In the genomic region with DNA sequence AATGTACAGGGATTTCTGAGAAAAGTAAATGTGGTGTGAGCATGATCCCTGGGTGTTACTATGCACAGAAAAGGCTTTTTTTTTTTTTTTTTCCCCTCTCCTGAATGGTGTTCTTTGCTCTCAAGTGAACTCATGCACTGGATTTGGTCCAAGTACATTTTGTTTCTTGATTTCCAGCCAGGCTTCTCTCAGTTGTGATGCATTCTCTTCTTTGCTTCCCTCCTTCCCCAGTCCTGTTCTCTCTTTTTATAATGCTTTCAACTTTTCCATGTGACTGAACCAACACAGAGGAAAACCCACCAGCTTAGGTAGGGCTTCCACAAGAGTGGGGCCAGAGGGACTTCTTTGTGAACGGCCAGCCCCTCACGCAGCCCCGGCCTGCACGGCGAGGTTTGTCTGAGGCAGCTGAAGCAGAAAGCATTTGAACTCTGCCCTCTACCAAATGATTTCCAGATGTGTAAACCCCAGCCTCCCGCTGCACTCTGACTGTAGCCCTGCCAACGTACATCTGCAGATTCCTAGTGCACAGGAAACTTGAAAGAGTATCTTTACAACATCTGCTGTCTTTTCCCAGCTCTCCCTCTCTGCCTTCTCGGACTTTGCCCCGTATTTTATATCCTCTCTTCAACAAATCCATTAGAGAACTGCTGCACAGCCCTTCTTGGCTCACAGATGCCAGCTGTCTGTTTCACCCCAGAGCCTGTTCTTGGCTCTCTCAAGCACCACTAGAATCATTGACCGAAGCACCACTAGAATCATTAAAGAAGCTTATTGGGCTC, we compare ENCODE assay signal across 8 cellular contexts.
DNase-seq lines count a peak whose midpoint lies in the region; ATAC-seq and TF ChIP-seq lines count a peak whose summit lies in the region.

No MANE protein-coding gene starts in this region.

- no peaks in the 10 kb centered on the region for H3K27me3 Mint-ChIP-seq in activated T-cell treated with anti-CD3 and anti-CD28 coated beads, Interleukin-2, amount 50 U/mL, for 72 hours (ENCODE audit: low read depth)

- peak overlapping the region; percentile 96 for H3K27ac ChIP-seq in stomach smooth muscle (ENCODE audit: low read length)

- H3K4me3 Mint-ChIP-seq in activated T-cell treated with anti-CD3 and anti-CD28 coated beads, Interleukin-2, amount 50 U/mL, for 72 hours, result no peak overlapping the region

- H3K36me3 Mint-ChIP-seq in activated T-cell treated with anti-CD3 and anti-CD28 coated beads, Interleukin-2, amount 50 U/mL, for 72 hours (ENCODE audit: insufficient read depth in 2 of 2), result peaks cover 0 to 1% of the 10 kb centered on the region in 2 donors

- H3K27ac Mint-ChIP-seq in activated T-cell treated with anti-CD3 and anti-CD28 coated beads, Interleukin-2, amount 50 U/mL, for 72 hours, result no peak overlapping the region

- no peaks in the 10 kb centered on the region for H3K9me3 Mint-ChIP-seq in activated T-cell treated with anti-CD3 and anti-CD28 coated beads, Interleukin-2, amount 50 U/mL, for 72 hours

- peaks cover 51% of the 10 kb centered on the region for H3K4me1 ChIP-seq in stomach smooth muscle (ENCODE audit: control insufficient read depth, insufficient read depth, low read length)

- H3K27me3 ChIP-seq in kidney epithelial cell (ENCODE audit: control insufficient read depth, insufficient read depth, low read length) (no peaks in the 10 kb centered on the region), stomach smooth muscle (ENCODE audit: control insufficient read depth in 1 of 2, insufficient read depth in 2 of 2, low read length in 2 of 2) (no peaks in the 10 kb centered on the region)

- H3K36me3 ChIP-seq in kidney epithelial cell (ENCODE audit: control insufficient read depth, insufficient read depth, low read length) (no peaks in the 10 kb centered on the region), stomach smooth muscle (ENCODE audit: control insufficient read depth in 2 of 2, insufficient read depth in 2 of 2, low read length in 2 of 2) (no peaks in the 10 kb centered on the region)

- ATAC-seq in activated T-cell treated with anti-CD3 and anti-CD28 coated beads, Interleukin-2, amount 50 U/mL, for 72 hours (replicated peaks in 1 of 2), result no peak
- ATAC-seq in HG02840 (IDR thresholded peaks at IDR 0.05; ENCODE audit: low FRiP score, unreplicated experiment), result no peak

- H3K9ac ChIP-seq in stomach smooth muscle (ENCODE audit: low read length in 2 of 2), result peak overlapping the region; percentile 48 to 69

- H3K4me1 Mint-ChIP-seq in activated T-cell treated with anti-CD3 and anti-CD28 coated beads, Interleukin-2, amount 50 U/mL, for 72 hours (ENCODE audit: low read depth), result peaks cover 12% of the 10 kb centered on the region

- peaks cover 0 to 4% of the 10 kb centered on the region in 2 donors for H3K9me3 ChIP-seq in stomach smooth muscle (ENCODE audit: control insufficient read depth in 2 of 2, low read length in 2 of 2)

- H3K4me3 ChIP-seq in kidney epithelial cell (ENCODE audit: low read depth, low read length), result no peak overlapping the region
- H3K4me3 ChIP-seq in stomach smooth muscle (ENCODE audit: low read length in 2 of 2), result peak overlapping the region; percentile 48 to 64

- peak; percentile 80 for DNase-seq in M059J (ENCODE audit: low read depth)
- DNase-seq in brain pericyte (ENCODE audit: low read depth, low spot score), result peak; percentile 98
- peak; percentile 74 for DNase-seq in kidney epithelial cell (ENCODE audit: low read depth)
- no peak for DNase-seq in activated T-cell treated with anti-CD3 and anti-CD28 coated beads, Interleukin-2, amount 50 U/mL, for 72 hours
- DNase-seq in MV-4-11 (lab: John Stamatoyannopoulos, UW), result no peak
- no peak for DNase-seq in NCI-H748 (lab: John Stamatoyannopoulos, UW; ENCODE audit: unreplicated experiment)

- TF ChIP-seq CTCF in kidney epithelial cell (IDR thresholded peaks at IDR 0.05; ENCODE audit: insufficient read depth, low read length, poor library complexity, severe bottlenecking), result no peak

Comparison
In these comparisons a context has a peak if more than half of its experiments do, and no peak if none do; other contexts are left out.
1. DNase-seq: peak in M059J (single experiment), brain pericyte (single experiment) and kidney epithelial cell (single experiment); none in activated T-cell treated with anti-CD3 and anti-CD28 coated beads, Interleukin-2, amount 50 U/mL, for 72 hours (0 of 2), MV-4-11 (single experiment) and NCI-H748 (single experiment).